ENCODE assay signal across 8 cellular contexts in the genomic region with DNA sequence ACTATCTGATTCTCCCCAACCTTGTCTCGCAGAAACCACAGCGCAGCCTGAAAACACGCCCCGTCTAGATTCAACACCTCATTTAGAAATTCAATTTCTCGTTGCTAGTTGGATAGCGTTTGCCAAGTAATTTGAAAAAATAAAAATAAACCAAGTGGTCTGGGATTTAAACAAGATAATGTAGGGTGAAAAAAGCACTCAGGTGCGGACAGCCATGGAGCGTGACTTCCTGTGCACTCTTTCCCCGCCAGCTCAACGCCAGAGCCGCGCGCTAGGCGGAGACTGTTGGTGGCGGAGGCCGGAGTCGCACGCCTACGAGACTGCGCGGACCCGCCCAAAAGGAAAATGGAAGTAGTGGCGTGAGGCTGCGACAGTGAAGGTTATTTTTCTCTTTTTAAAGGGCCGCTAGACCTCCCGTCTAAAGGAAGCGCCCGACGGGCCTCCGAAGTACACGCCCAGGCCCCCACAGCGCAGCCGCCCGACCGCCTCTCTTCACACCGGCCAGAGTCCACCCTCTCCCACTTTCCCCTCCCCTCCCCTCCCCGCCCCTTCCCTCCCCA. TPM values are rescaled to one million over a fixed set of nuclear protein-coding genes. Genes with fewer than 3 reads are reported as not detected.
DNase-seq lines count a peak whose midpoint lies in the region; ATAC-seq, FAIRE-seq and TF ChIP-seq lines count a peak whose summit lies in the region.

No MANE protein-coding gene starts in this region.

- peaks cover 9% of the 10 kb centered on the region for H3K27me3 Mint-ChIP-seq in activated CD4-positive, alpha-beta memory T cell treated with anti-CD3 and anti-CD28 coated beads, Interleukin-2, amount 10 ng/mL, durations not matched to agents 7 days and 5 days
- H3K27me3 Mint-ChIP-seq in naive thymus-derived CD8-positive, alpha-beta T cell, result peaks cover 0 to 3% (median 0%) of the 10 kb centered on the region in 5 donors
- H3K27me3 Mint-ChIP-seq in type B pancreatic cell, result peaks cover 3% of the 10 kb centered on the region

- peak; percentile 35 for TF ChIP-seq CTCF in A673 (conservative IDR thresholded peaks at IDR 0.05; ENCODE audit: low read depth, low read length)
- peak; percentile 60 for TF ChIP-seq CTCF in type B pancreatic cell (conservative IDR thresholded peaks at IDR 0.05)

- BruUV-seq in A673 (replicated peaks; lab: Mats Ljungman, UMichigan), result TSS peak; percentile 82

- peak overlapping the region; percentile 95 for H3K27ac Mint-ChIP-seq in activated CD4-positive, alpha-beta memory T cell treated with anti-CD3 and anti-CD28 coated beads, Interleukin-2, amount 10 ng/mL, durations not matched to agents 7 days and 5 days
- peak overlapping the region; percentile 95 to 100 (median 99) for H3K27ac Mint-ChIP-seq in naive thymus-derived CD8-positive, alpha-beta T cell
- peak overlapping the region; percentile 99 for H3K27ac Mint-ChIP-seq in type B pancreatic cell

- H3K4me1 Mint-ChIP-seq in activated CD4-positive, alpha-beta memory T cell treated with anti-CD3 and anti-CD28 coated beads, Interleukin-2, amount 10 ng/mL, durations not matched to agents 7 days and 5 days, result peaks cover 29% of the 10 kb centered on the region
- H3K4me1 Mint-ChIP-seq in naive thymus-derived CD8-positive, alpha-beta T cell, result peaks cover 15 to 56% (median 36%) of the 10 kb centered on the region in 4 donors
- H3K4me1 Mint-ChIP-seq in type B pancreatic cell (ENCODE audit: unreplicated experiment), result peaks cover 5% of the 10 kb centered on the region

- H3K9me3 Mint-ChIP-seq in activated CD4-positive, alpha-beta memory T cell treated with anti-CD3 and anti-CD28 coated beads, Interleukin-2, amount 10 ng/mL, durations not matched to agents 7 days and 5 days, result no peaks in the 10 kb centered on the region
- H3K9me3 Mint-ChIP-seq in naive thymus-derived CD8-positive, alpha-beta T cell, result peaks cover 0 to 7% (median 0%) of the 10 kb centered on the region in 9 donors
- peaks cover 9% of the 10 kb centered on the region for H3K9me3 Mint-ChIP-seq in type B pancreatic cell

- POLR2A ChIA-PET in A673 (lab: Charles Lee; ENCODE audit: low non-redundant PET), result interaction anchor here (0.5 to 0.9 kb wide), 2 partner anchors 10 to 677 kb away, joined by 3 read pairs; no protein-coding TSS in a partner anchor
- POLR2A ChIA-PET in activated CD4-positive, alpha-beta memory T cell treated with anti-CD3 and anti-CD28 coated beads, Interleukin-2, amount 10 ng/mL, durations not matched to agents 7 days and 5 days (lab: Charles Lee), result interaction anchor here (0.6 to 2.4 kb wide), 16 partner anchors 13 to 958 kb away, joined by 3 to 15 read pairs (median 4); a partner anchor contains a TSS
- POLR2A ChIA-PET in naive thymus-derived CD8-positive, alpha-beta T cell (lab: Charles Lee), result interaction anchor here (0.6 to 1.8 kb wide), 13 partner anchors 28 to 957 kb away, joined by 3 to 14 read pairs (median 5); a partner anchor contains a TSS

- H3K4me3 ChIP-seq in A673 (ENCODE audit: low read depth, low read length, poor library complexity, severe bottlenecking), result peak overlapping the region; percentile 99

- CTCF ChIA-PET in A673 (lab: Charles Lee), result no interaction called here
- CTCF ChIA-PET in activated CD4-positive, alpha-beta memory T cell treated with anti-CD3 and anti-CD28 coated beads, Interleukin-2, amount 10 ng/mL, durations not matched to agents 7 days and 5 days (lab: Charles Lee), result interaction anchor here (0.8 to 1.2 kb wide), 3 partner anchors 19 to 823 kb away, joined by 3 to 5 read pairs (median 4); a partner anchor contains a TSS

- intact Hi-C loops in A673 (cut with micrococcal nuclease; ENCODE audit: unreplicated experiment), result no loop called here

- ATAC-seq in GM18909 (IDR thresholded peaks at IDR 0.05; ENCODE audit: poor library complexity, unreplicated experiment) (peak; percentile 78), HG03108 (IDR thresholded peaks at IDR 0.05; ENCODE audit: unreplicated experiment) (peak; percentile 69)
- peak; percentile 78 to 79 for ATAC-seq in naive thymus-derived CD8-positive, alpha-beta T cell

- H3K27ac ChIP-seq in A673 (ENCODE audit: low read depth, low read length, poor library complexity, severe bottlenecking), result peak overlapping the region; percentile 98

- FAIRE-seq in endometrium (lab: Jason Lieb, UNC), result peak; percentile 89

- H3K9me3 ChIP-seq in A673 (ENCODE audit: low read depth, low read length, poor library complexity, severe bottlenecking), result peaks cover 4% of the 10 kb centered on the region

- peaks cover 23% of the 10 kb centered on the region for H3K4me1 ChIP-seq in A673 (ENCODE audit: insufficient read depth, low read length, poor library complexity, severe bottlenecking)

- H3K27me3 ChIP-seq in A673 (replicated peaks; ENCODE audit: insufficient read depth, low read depth, low read length, poor library complexity), result no peaks in the 10 kb centered on the region

- H3K4me3 Mint-ChIP-seq in activated CD4-positive, alpha-beta memory T cell treated with anti-CD3 and anti-CD28 coated beads, Interleukin-2, amount 10 ng/mL, durations not matched to agents 7 days and 5 days, result peak overlapping the region; percentile 93
- peak overlapping the region; percentile 91 to 99 (median 97) for H3K4me3 Mint-ChIP-seq in naive thymus-derived CD8-positive, alpha-beta T cell
- H3K4me3 Mint-ChIP-seq in type B pancreatic cell, result peak overlapping the region; percentile 96

- H3K36me3 ChIP-seq in A673 (ENCODE audit: insufficient read depth, low read length, poor library complexity, severe bottlenecking), result no peaks in the 10 kb centered on the region

- DNase-seq in A673 (ENCODE audit: low spot score), result no peak
- DNase-seq in NCI-H510A treated with DMSO at 0.1 percent for 48 hours (lab: John Stamatoyannopoulos, UW), result peak; percentile 96
- DNase-seq in activated CD4-positive, alpha-beta memory T cell treated with anti-CD3 and anti-CD28 coated beads, Interleukin-2, amount 10 ng/mL, durations not matched to agents 7 days and 5 days, result peak; percentile 92
- peak in 9 of 10 donors; percentile 77 to 92 (median 88) for DNase-seq in naive thymus-derived CD8-positive, alpha-beta T cell
- no peak for DNase-seq in type B pancreatic cell (ENCODE audit: extremely low spot score, unreplicated experiment)

- H3K36me3 Mint-ChIP-seq in activated CD4-positive, alpha-beta memory T cell treated with anti-CD3 and anti-CD28 coated beads, Interleukin-2, amount 10 ng/mL, durations not matched to agents 7 days and 5 days (ENCODE audit: low read depth), result peaks cover 26% of the 10 kb centered on the region
- H3K36me3 Mint-ChIP-seq in naive thymus-derived CD8-positive, alpha-beta T cell, result peaks cover 7 to 13% (median 13%) of the 10 kb centered on the region in 3 donors
- peaks cover 10% of the 10 kb centered on the region for H3K36me3 Mint-ChIP-seq in type B pancreatic cell

RNA-seq across cellular contexts. Expression of a gene that starts 0.6 kb away (rescaled TPM):
- 41.7 and 43.0 TPM in 2 replicates for total RNA-seq in A673 (2021)
- total RNA-seq in activated CD4-positive, alpha-beta memory T cell treated with anti-CD3 and anti-CD28 coated beads, Interleukin-2, amount 10 ng/mL, durations not matched to agents 7 days and 5 days, result 10 to 100 TPM; 35.8 to 37.4 TPM
- 10 to 100 TPM; 71.9 to 80.1 TPM for total RNA-seq in naive thymus-derived CD8-positive, alpha-beta T cell
- 10 to 100 TPM; 17.5 to 21.9 (median 20.7) TPM for polyA plus RNA-seq in naive thymus-derived CD8-positive, alpha-beta T cell
- 47.3 and 55.1 TPM in 2 replicates for total RNA-seq in type B pancreatic cell (ENCODE audit: low replicate concordance)

Comparison
In these comparisons a context has a peak if more than half of its experiments do, and no peak if none do; other contexts are left out.
1. DNase-seq: peak in NCI-H510A treated with DMSO at 0.1 percent for 48 hours (single experiment), activated CD4-positive, alpha-beta memory T cell treated with anti-CD3 and anti-CD28 coated beads, Interleukin-2, amount 10 ng/mL, durations not matched to agents 7 days and 5 days (single experiment) and naive thymus-derived CD8-positive, alpha-beta T cell (9 of 10); none in A673 (single experiment) and type B pancreatic cell (single experiment).
2. Peak in every context shown above with its lines, with median percentiles within 50 percentile points of each other: ATAC-seq, H3K27ac Mint-ChIP-seq and H3K4me3 Mint-ChIP-seq.